In the genomic region with DNA sequence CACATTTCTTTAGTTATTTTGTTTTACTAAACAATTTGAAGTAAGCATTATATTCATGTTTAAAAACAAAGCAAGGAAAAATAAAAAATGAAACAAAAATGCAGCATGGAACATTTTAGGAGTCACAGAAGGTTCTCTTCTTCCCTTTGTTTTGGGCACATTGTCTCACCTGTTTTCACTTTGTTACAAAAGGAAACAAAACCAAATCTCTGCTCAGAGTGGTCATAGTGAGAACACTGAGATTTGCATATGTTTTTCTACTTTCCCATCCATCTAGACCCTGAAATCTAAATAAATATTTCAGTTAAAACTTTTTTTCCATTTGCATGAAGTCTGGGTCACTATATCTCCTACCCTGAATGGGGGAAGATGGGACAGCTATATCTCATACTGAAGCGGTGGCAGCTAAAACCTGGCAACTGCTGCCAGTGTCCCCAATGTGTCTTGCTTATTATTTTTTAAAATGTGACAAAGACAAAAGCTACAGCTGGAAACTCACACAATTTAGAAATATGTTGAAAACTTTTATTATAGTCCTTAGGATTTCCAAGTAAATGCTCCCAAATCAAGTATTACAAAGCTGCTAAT, we compare ENCODE assay signal across 9 cellular contexts. TPM values are rescaled to one million over a fixed set of nuclear protein-coding genes. Genes with fewer than 3 reads are reported as not detected.
DNase-seq lines count a peak whose midpoint lies in the region; ATAC-seq and TF ChIP-seq lines count a peak whose summit lies in the region.
"Had no signal": no experiment of that assay in that cellular context is flagged by ENCODE, and none has a peak within 500 bp of the region (broad histone marks: within the 10 kb centered on the region; RNA-seq: fewer than 3 reads in every experiment).

No MANE protein-coding gene starts in this region.

- H3K4me1 Mint-ChIP-seq in CD4-positive, alpha-beta T cell (ENCODE audit: low read depth), result peaks cover 82% of the 10 kb centered on the region

- no peak for ATAC-seq in CD4-positive, alpha-beta T cell (ENCODE audit: poor library complexity)
- ATAC-seq in HG03457 (IDR thresholded peaks at IDR 0.05; ENCODE audit: unreplicated experiment) (no peak), foreskin keratinocyte (no peak)
- ATAC-seq: stimulated activated naive B cell treated with anti-CD40 and anti-IgM and Interleukin-4, amounts not matched to agents 10 μg/mL and 1 μg/mL and 100 μg/mL, for 72 hours had no signal

- DNase-seq in CD4-positive, alpha-beta T cell, result no peak
- DNase-seq in HFF-Myc (ENCODE audit: extremely low read depth, low read depth) (no peak), ascending aorta (ENCODE audit: low spot score in 2 of 2) (no peak), myocyte (ENCODE audit: low read depth) (peak; percentile 6), UCSD-AML1 (lab: John Stamatoyannopoulos, UW; ENCODE audit: unreplicated experiment) (no peak), foreskin keratinocyte (no peak), COR-L47 (lab: John Stamatoyannopoulos, UW) (no peak)
- DNase-seq: stimulated activated naive B cell treated with anti-CD40 and anti-IgM and Interleukin-4, amounts not matched to agents 10 μg/mL and 1 μg/mL and 100 μg/mL, for 72 hours had no signal

- CTCF ChIA-PET in CD4-positive, alpha-beta T cell (lab: Charles Lee), result interaction anchor here (1.8 kb wide), 1 partner anchor 269 kb away, joined by 4 read pairs; no protein-coding TSS in a partner anchor

- POLR2A ChIA-PET in CD4-positive, alpha-beta T cell (lab: Charles Lee), result no interaction called here

- TF ChIP-seq CTCF in CD4-positive, alpha-beta T cell (IDR thresholded peaks at IDR 0.05), result no peak
- TF ChIP-seq CTCF in HFF-Myc (IDR thresholded peaks at IDR 0.05; ENCODE audit: low read depth, low read length, missing control alignments) (no peak), ascending aorta (IDR thresholded peaks at IDR 0.05) (no peak), foreskin keratinocyte (conservative IDR thresholded peaks at IDR 0.05) (no peak)

- peaks cover 75% of the 10 kb centered on the region for H3K36me3 Mint-ChIP-seq in CD4-positive, alpha-beta T cell (ENCODE audit: low read depth)

- peaks cover 0 to 6% of the 10 kb centered on the region in 2 donors for H3K36me3 ChIP-seq in ascending aorta

- no peak overlapping the region for H3K27ac ChIP-seq in CD4-positive, alpha-beta T cell (ENCODE audit: low read depth, low read length)
- H3K27ac ChIP-seq in ascending aorta, result no peak overlapping the region
- H3K27ac ChIP-seq in foreskin keratinocyte, result no peak overlapping the region

- peak overlapping the region; percentile 18 for H3K4me3 Mint-ChIP-seq in CD4-positive, alpha-beta T cell

- peaks cover 9% of the 10 kb centered on the region for H3K9me3 Mint-ChIP-seq in CD4-positive, alpha-beta T cell
- H3K9me3 Mint-ChIP-seq: stimulated activated naive B cell treated with anti-CD40 and anti-IgM and Interleukin-4, amounts not matched to agents 10 μg/mL and 1 μg/mL and 100 μg/mL, for 72 hours had no signal

- H3K27ac Mint-ChIP-seq in CD4-positive, alpha-beta T cell, result peak overlapping the region; percentile 20
- H3K27ac Mint-ChIP-seq: stimulated activated naive B cell treated with anti-CD40 and anti-IgM and Interleukin-4, amounts not matched to agents 10 μg/mL and 1 μg/mL and 100 μg/mL, for 72 hours had no signal

- peaks cover 5% of the 10 kb centered on the region for H3K27me3 Mint-ChIP-seq in CD4-positive, alpha-beta T cell
- H3K27me3 Mint-ChIP-seq: stimulated activated naive B cell treated with anti-CD40 and anti-IgM and Interleukin-4, amounts not matched to agents 10 μg/mL and 1 μg/mL and 100 μg/mL, for 72 hours had no signal

- intact Hi-C loops in CD4-positive, alpha-beta T cell (cut with DNase I, micrococcal nuclease), result loop anchor here (5.0 to 10.0 kb wide), 2 partner anchors 89 to 1993 kb away; partner anchors contain the start of genes GNPAT (in 1 of the 2) and MAP3K21 (in 1 of the 2)
- intact Hi-C loops in ascending aorta (cut with DNase I), result no loop called here

- H3K4me3 ChIP-seq in HFF-Myc (replicated peaks; ENCODE audit: low read depth, low read length), result peak overlapping the region; percentile 74
- peak overlapping the region; percentile 37 to 81 for H3K4me3 ChIP-seq in ascending aorta

- no peaks in the 10 kb centered on the region for H3K9me3 ChIP-seq in CD4-positive, alpha-beta T cell (ENCODE audit: control insufficient read depth, low read length)
- no peaks in the 10 kb centered on the region for H3K9me3 ChIP-seq in ascending aorta

- H3K4me1 ChIP-seq in ascending aorta (peaks cover 6 to 37% of the 10 kb centered on the region in 2 donors), foreskin keratinocyte (peaks cover 2% of the 10 kb centered on the region)

- H3K27me3 ChIP-seq in CD4-positive, alpha-beta T cell (ENCODE audit: control insufficient read depth, insufficient read depth, low read length), result no peaks in the 10 kb centered on the region
- H3K27me3 ChIP-seq in ascending aorta (no peaks in the 10 kb centered on the region), foreskin keratinocyte (no peaks in the 10 kb centered on the region)

RNA-seq across cellular contexts. Expression of gene EXOC8, which starts 3.5 kb away (rescaled TPM):
- total RNA-seq in CD4-positive, alpha-beta T cell, result 10 to 100 TPM; 28.0 to 31.9 TPM
- total RNA-seq in ascending aorta (9.9 TPM), myocyte (16.4 and 17.0 TPM in 2 replicates), foreskin keratinocyte (13.5 and 14.8 TPM in 2 replicates)
- 4.7 TPM for polyA plus RNA-seq in myocyte (2012)
- 3.0 and 3.3 TPM in 2 replicates for polyA plus RNA-seq in foreskin keratinocyte

RNA-seq across cellular contexts. Expression of gene SPRTN, which starts 3.9 kb away (rescaled TPM):
- 10 to 100 TPM; 27.7 to 30.9 TPM for total RNA-seq in CD4-positive, alpha-beta T cell
- total RNA-seq in ascending aorta (52.6 TPM), myocyte (14.5 and 14.6 TPM in 2 replicates), foreskin keratinocyte (22.0 and 23.3 TPM in 2 replicates)
- polyA plus RNA-seq in myocyte (2012), result 6.1 TPM
- 7.3 and 7.6 TPM in 2 replicates for polyA plus RNA-seq in foreskin keratinocyte
